ENCODE assay signal across 2 cellular contexts in genomic region chr11:1565173-1565903, GRCh38.
A peak's percentile ranks its signal among the peaks of the same experiment; 100 is the strongest.
TF ChIP-seq lines count a peak whose summit lies in the region.

No MANE protein-coding gene starts in this region.

TF ChIP-seq in H1, 55 proteins besides CTCF, POLR2A, EP300 and RAD21:
- TF ChIP-seq EGR1 (IDR thresholded peaks at IDR 0.05; ENCODE audit: borderline replicate concordance, low read depth, low read length) = no peak
- TF ChIP-seq POU5F1 (IDR thresholded peaks at IDR 0.05; ENCODE audit: low read depth, low read length) = no peak
- TF ChIP-seq TEAD4 (IDR thresholded peaks at IDR 0.05; ENCODE audit: low read depth, low read length) = no peak
- TF ChIP-seq TAF1 (IDR thresholded peaks at IDR 0.05; ENCODE audit: low read depth, low read length) = no peak
- no peak for TF ChIP-seq NRF1 (IDR thresholded peaks at IDR 0.05; ENCODE audit: low read depth, low read length)
- no peak for TF ChIP-seq SRF (IDR thresholded peaks at IDR 0.05; ENCODE audit: low read depth, low read length)
- no peak for TF ChIP-seq KDM1A (IDR thresholded peaks at IDR 0.05; ENCODE audit: borderline replicate concordance, low read length)
- no peak for TF ChIP-seq MAFK (IDR thresholded peaks at IDR 0.05; ENCODE audit: low read depth, low read length)
- TF ChIP-seq TCF12 (IDR thresholded peaks at IDR 0.05; ENCODE audit: low read depth, low read length) = no peak
- TF ChIP-seq BRCA1 (IDR thresholded peaks at IDR 0.05; ENCODE audit: low read depth, low read length) = no peak
- TF ChIP-seq MAX (IDR thresholded peaks at IDR 0.05) = no peak
- no peak for TF ChIP-seq USF2 (IDR thresholded peaks at IDR 0.05; ENCODE audit: low read length)
- no peak for TF ChIP-seq CEBPB (IDR thresholded peaks at IDR 0.05; ENCODE audit: low read depth, low read length)
- no peak for TF ChIP-seq HDAC6 (IDR thresholded peaks at IDR 0.05; ENCODE audit: low read depth, low read length)
- TF ChIP-seq RNF2 (IDR thresholded peaks at IDR 0.05; ENCODE audit: borderline replicate concordance, low read depth, low read length, missing control alignments, poor library complexity, severe bottlenecking) = no peak

TF ChIP-seq in neural cell, 6 proteins besides CTCF, POLR2A, EP300 and RAD21:
- no peak for TF ChIP-seq REST (IDR thresholded peaks at IDR 0.05; ENCODE audit: borderline replicate concordance)
- TF ChIP-seq POLR2AphosphoS5 (IDR thresholded peaks at IDR 0.05) = peak; percentile 1
